ENCODE assay signal across 8 cellular contexts in the genomic region with DNA sequence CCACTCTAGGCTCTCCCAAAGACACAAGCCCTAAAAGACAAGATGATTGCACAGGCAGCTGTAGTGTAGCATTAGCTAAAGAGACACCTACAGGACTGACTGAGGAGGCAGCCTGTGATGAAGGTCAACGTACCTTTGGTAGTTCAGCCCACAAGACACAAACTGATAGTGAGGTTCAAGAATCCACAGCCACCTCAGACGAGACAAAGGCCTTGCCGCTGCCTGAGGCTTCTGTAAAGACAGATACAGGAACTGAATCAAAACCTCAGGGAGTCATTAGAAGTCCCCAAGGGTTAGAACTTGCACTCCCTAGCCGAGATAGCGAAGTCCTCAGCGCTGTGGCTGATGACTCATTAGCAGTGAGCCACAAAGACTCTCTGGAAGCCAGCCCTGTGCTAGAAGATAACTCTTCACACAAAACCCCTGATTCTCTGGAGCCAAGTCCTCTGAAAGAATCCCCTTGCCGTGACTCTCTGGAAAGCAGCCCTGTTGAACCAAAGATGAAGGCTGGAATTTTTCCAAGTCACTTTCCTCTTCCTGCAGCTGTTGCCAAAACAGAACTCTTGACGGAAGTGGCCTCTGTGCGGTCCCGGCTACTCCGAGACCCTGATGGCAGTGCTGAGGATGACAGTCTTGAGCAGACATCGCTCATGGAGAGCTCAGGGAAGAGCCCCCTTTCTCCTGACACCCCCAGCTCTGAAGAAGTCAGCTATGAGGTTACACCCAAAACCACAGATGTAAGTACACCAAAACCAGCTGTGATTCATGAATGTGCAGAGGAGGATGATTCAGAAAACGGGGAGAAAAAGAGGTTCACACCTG.
A peak's percentile ranks its signal among the peaks of the same experiment; 100 is the strongest.
DNase-seq lines count a peak whose midpoint lies in the region; ATAC-seq and TF ChIP-seq lines count a peak whose summit lies in the region.

No MANE protein-coding gene starts in this region.

- 47 to 64% methylated on average over 13 of the region's 13 CpGs for WGBS in sigmoid colon, 2 donors

- H3K4me3 ChIP-seq in sigmoid colon (no peak overlapping the region), WERI-Rb-1 (ENCODE audit: low read depth, low read length) (no peak overlapping the region)

- H3K9me3 ChIP-seq in sigmoid colon (no peaks in the 10 kb centered on the region), WERI-Rb-1 (ENCODE audit: severe bottlenecking) (no peaks in the 10 kb centered on the region)

- TF ChIP-seq EP300 in sigmoid colon (IDR thresholded peaks at IDR 0.05) = no peak

- intact Hi-C loops in sigmoid colon (cut with DNase I) = no loop called here

- H3K4me1 ChIP-seq in sigmoid colon = no peaks in the 10 kb centered on the region

- H3K36me3 ChIP-seq in sigmoid colon (peaks cover 0 to 3% (median 0%) of the 10 kb centered on the region in 4 donors), WERI-Rb-1 (no peaks in the 10 kb centered on the region; the same call in 1 of the 2 replicates)

- TF ChIP-seq CTCF in sigmoid colon (IDR thresholded peaks at IDR 0.05) = no peak
- no peak for TF ChIP-seq CTCF in WERI-Rb-1 (IDR thresholded peaks at IDR 0.05; ENCODE audit: low read depth, low read length)

- no peak for TF ChIP-seq POLR2A in sigmoid colon (IDR thresholded peaks at IDR 0.05)

- H3K27me3 ChIP-seq in sigmoid colon (no peaks in the 10 kb centered on the region), WERI-Rb-1 (ENCODE audit: insufficient read depth, low read depth, severe bottlenecking) (no peaks in the 10 kb centered on the region)

- DNase-seq in NOMO-1 treated with dmso at 0.1 percent for 144 hours (lab: John Stamatoyannopoulos, UW; ENCODE audit: unreplicated experiment) (peak; percentile 92), activated T-cell treated with anti-CD3 and anti-CD28 coated beads for 24 hours (ENCODE audit: low read depth) (peak; percentile 65), germinal center (ENCODE audit: low spot score) (peak; percentile 25), sigmoid colon (no peak), WERI-Rb-1 (no peak)
- peak; percentile 39 to 50 for DNase-seq in stimulated activated CD4-positive, alpha-beta T cell treated with anti-CD3 and anti-CD28 coated beads, Interleukin-1b, Interleukin-23, amount 100 ng/mL, for 4 hours (ENCODE audit: low read depth in 2 of 2)

- H3K27ac ChIP-seq in sigmoid colon (no peak overlapping the region), WERI-Rb-1 (no peak overlapping the region)

- ATAC-seq in GM18508 (IDR thresholded peaks at IDR 0.05; ENCODE audit: insufficient read depth, unreplicated experiment) = peak; percentile 98
- ATAC-seq in HG02798 (IDR thresholded peaks at IDR 0.05; ENCODE audit: poor library complexity, unreplicated experiment) = peak; percentile 98

Comparison
In these comparisons a context has a peak if more than half of its experiments do, and no peak if none do; other contexts are left out.
1. DNase-seq: peak in NOMO-1 treated with dmso at 0.1 percent for 144 hours (single experiment), activated T-cell treated with anti-CD3 and anti-CD28 coated beads for 24 hours (single experiment), germinal center (single experiment) and stimulated activated CD4-positive, alpha-beta T cell treated with anti-CD3 and anti-CD28 coated beads, Interleukin-1b, Interleukin-23, amount 100 ng/mL, for 4 hours (2 of 2); none in sigmoid colon (single experiment) and WERI-Rb-1 (single experiment).